Comparison of ENCODE assay signal across 23 cellular contexts in genomic region chr12:19884081-19884480, GRCh38.
DNase-seq lines count a peak whose midpoint lies in the region; ATAC-seq, FAIRE-seq and TF ChIP-seq lines count a peak whose summit lies in the region.
"Had no signal": no experiment of that assay in that cellular context is flagged by ENCODE, and none has a peak within 500 bp of the region (broad histone marks: within the 10 kb centered on the region; RNA-seq: fewer than 3 reads in every experiment).

No MANE protein-coding gene starts in this region.

- H3K27ac ChIP-seq in A549 (peak overlapping the region in 1 of 2 experiments; percentile 61; a peak in 4 of 6 replicates), SK-N-MC (peak overlapping the region; percentile 53; the same call in 1 of the 2 replicates), pancreas (no peak overlapping the region)
- H3K27ac ChIP-seq: cardiac muscle cell, parathyroid adenoma, testis had no signal

- peak overlapping the region; percentile 30 for H3K9ac ChIP-seq in SK-N-MC (ENCODE audit: insufficient read length)
- H3K9ac ChIP-seq: parathyroid adenoma had no signal

- CTCF ChIA-PET in A549 (lab: Yijun Ruan, JAX), result interaction anchor here (0.8 kb wide), 1 partner anchor 9 kb away, joined by 3 read pairs; no protein-coding TSS in a partner anchor

- H3K36me3 ChIP-seq in SK-N-MC (ENCODE audit: insufficient read depth, low read length) (no peaks in the 10 kb centered on the region), pancreas (no peaks in the 10 kb centered on the region)
- H3K36me3 ChIP-seq: cardiac muscle cell had no signal

- intact Hi-C loops in pancreas (cut with DNase I) (no loop called here), head of caudate nucleus (cut with DNase I) (no loop called here)

- H3K9me3 ChIP-seq in A549 (no peaks in the 10 kb centered on the region), SK-N-MC (ENCODE audit: low read depth, low read length) (no peaks in the 10 kb centered on the region), pancreas (no peaks in the 10 kb centered on the region)
- H3K9me3 ChIP-seq: testis had no signal

- peak; percentile 47 to 61; a peak in 4 of 6 replicates for ATAC-seq in A549
- ATAC-seq in pancreas, result no peak
- no peak for ATAC-seq in GM21825 (IDR thresholded peaks at IDR 0.05; ENCODE audit: unreplicated experiment)
- ATAC-seq: activated naive CD4-positive, alpha-beta T cell treated with anti-CD3 and anti-CD28 coated beads, Interleukin-2, amount 50 U/mL, for 72 hours had no signal

- peak in 1 of 2 experiments; percentile 51 for DNase-seq in A549 (ENCODE audit: low read depth in 1 of 2, low spot score in 1 of 2)
- no peak for DNase-seq in SK-N-MC (ENCODE audit: low read depth, low spot score)
- peak; percentile 30 for DNase-seq in fibroblast of villous mesenchyme (ENCODE audit: low read depth)
- DNase-seq in pancreas, result no peak
- DNase-seq in ureter (ENCODE audit: low spot score), result no peak
- DNase-seq in NCI-H1092 treated with DMSO at 0.1 percent for 48 hours (lab: John Stamatoyannopoulos, UW), result no peak
- no peak for DNase-seq in head of caudate nucleus
- DNase-seq: activated CD4-positive, alpha-beta T cell treated with anti-CD3 and anti-CD28 coated beads, Interleukin-2, amount 50 U/mL, for 48 hours; activated CD8-positive, alpha-beta memory T cell treated with anti-CD3 and anti-CD28 coated beads, Interleukin-2, amount 50 U/mL, for 4 hours; anterior cingulate cortex; dermis blood vessel endothelial cell; islet precursor cell; NCI-H1092; NCI-H2029 treated with DMSO at 0.1 percent for 48 hours; NCI-H526 treated with DMSO at 0.1 percent for 48 hours; SIG-M5; stimulated activated naive CD4-positive, alpha-beta T cell; T-helper 1 cell; testis had no signal

- no peak for TF ChIP-seq CTCF in A549 (IDR thresholded peaks at IDR 0.05)
- no peak for TF ChIP-seq CTCF in fibroblast of villous mesenchyme (IDR thresholded peaks at IDR 0.05; ENCODE audit: insufficient read depth, low read depth, low read length)
- TF ChIP-seq CTCF in pancreas (IDR thresholded peaks at IDR 0.05), result no peak

- POLR2A ChIA-PET in A549 (lab: Yijun Ruan, JAX), result no interaction called here

- H3K4me3 ChIP-seq in A549, result no peak overlapping the region
- H3K4me3 ChIP-seq in SK-N-MC, result peak overlapping the region; percentile 49
- H3K4me3 ChIP-seq in fibroblast of villous mesenchyme (ENCODE audit: low read depth, low read length), result no peak overlapping the region
- no peak overlapping the region for H3K4me3 ChIP-seq in pancreas
- H3K4me3 ChIP-seq: cardiac muscle cell, testis had no signal

- H3K27me3 ChIP-seq in pancreas, result no peaks in the 10 kb centered on the region
- H3K27me3 ChIP-seq: cardiac muscle cell, testis had no signal

- FAIRE-seq in A549 (lab: Jason Lieb, UNC), result no peak
- FAIRE-seq in pancreas (lab: Jason Lieb, UNC), result peak; percentile 85

- peak in 1 of 2 experiments; percentile 27; a peak in 1 of 5 replicates for TF ChIP-seq RAD21 in A549 (conservative IDR thresholded peaks at IDR 0.05 in 1 of 2, IDR thresholded peaks at IDR 0.05 in 1 of 2)

- H3K4me1 ChIP-seq in A549 (peaks cover 28% of the 10 kb centered on the region), pancreas (no peaks in the 10 kb centered on the region)
- H3K4me1 ChIP-seq: parathyroid adenoma, testis had no signal

- peak; percentile 64 to 72; a peak in 3 of 5 replicates for TF ChIP-seq EP300 in A549 (IDR thresholded peaks at IDR 0.05)

- 31% methylated on average over 3 of the region's 3 CpGs for WGBS in A549 (ENCODE audit: missing lambda C conversion rate)
- WGBS in pancreas, 2 donors, result 76 to 87% methylated on average over 3 of the region's 3 CpGs

- no peak for TF ChIP-seq POLR2A in A549 (IDR thresholded peaks at IDR 0.05; ENCODE audit: low read length)

- peak overlapping the region; percentile 43 for H3K4me2 ChIP-seq in A549

TF ChIP-seq in A549, 52 proteins besides CTCF, POLR2A, EP300 and RAD21:
- no peak for TF ChIP-seq NR3C1 (IDR thresholded peaks at IDR 0.05)
- TF ChIP-seq JUN (IDR thresholded peaks at IDR 0.05), result peak in 1 of 2 experiments; percentile 70; a peak in 3 of 5 replicates
- TF ChIP-seq KDM1A (IDR thresholded peaks at IDR 0.05; ENCODE audit: low read depth), result no peak
- TF ChIP-seq ZNF302 (CRISPR knock-in tag; IDR thresholded peaks at IDR 0.05), result no peak
- no peak for TF ChIP-seq FOSL2 (IDR thresholded peaks at IDR 0.05)
- TF ChIP-seq FOSL2 (CRISPR knock-in tag; IDR thresholded peaks at IDR 0.05), result no peak
- no peak for TF ChIP-seq KDM5A (IDR thresholded peaks at IDR 0.05)
- TF ChIP-seq MAFK (IDR thresholded peaks at IDR 0.05; ENCODE audit: partially characterized antibody), result peak; percentile 57
- no peak for TF ChIP-seq HMGXB4 (CRISPR knock-in tag; IDR thresholded peaks at IDR 0.05; ENCODE audit: borderline replicate concordance)
- no peak for TF ChIP-seq ELK1 (IDR thresholded peaks at IDR 0.05; ENCODE audit: low read depth, low read length)
- peak in 1 of 2 experiments; percentile 22; a peak in 1 of 4 replicates for TF ChIP-seq CEBPB (IDR thresholded peaks at IDR 0.05)
- no peak for TF ChIP-seq ZSCAN20 (CRISPR knock-in tag; IDR thresholded peaks at IDR 0.05)
- peak; percentile 18; the same call in 1 of the 3 replicates for TF ChIP-seq SMC3 (IDR thresholded peaks at IDR 0.05)
- TF ChIP-seq TP53 (CRISPR knock-in tag; IDR thresholded peaks at IDR 0.05), result no peak
- TF ChIP-seq BCL3 (IDR thresholded peaks at IDR 0.05), result 0 out of 3 replicates have a peak, but pooled peaks have one; percentile 39
- TF ChIP-seq, protein P1, sequence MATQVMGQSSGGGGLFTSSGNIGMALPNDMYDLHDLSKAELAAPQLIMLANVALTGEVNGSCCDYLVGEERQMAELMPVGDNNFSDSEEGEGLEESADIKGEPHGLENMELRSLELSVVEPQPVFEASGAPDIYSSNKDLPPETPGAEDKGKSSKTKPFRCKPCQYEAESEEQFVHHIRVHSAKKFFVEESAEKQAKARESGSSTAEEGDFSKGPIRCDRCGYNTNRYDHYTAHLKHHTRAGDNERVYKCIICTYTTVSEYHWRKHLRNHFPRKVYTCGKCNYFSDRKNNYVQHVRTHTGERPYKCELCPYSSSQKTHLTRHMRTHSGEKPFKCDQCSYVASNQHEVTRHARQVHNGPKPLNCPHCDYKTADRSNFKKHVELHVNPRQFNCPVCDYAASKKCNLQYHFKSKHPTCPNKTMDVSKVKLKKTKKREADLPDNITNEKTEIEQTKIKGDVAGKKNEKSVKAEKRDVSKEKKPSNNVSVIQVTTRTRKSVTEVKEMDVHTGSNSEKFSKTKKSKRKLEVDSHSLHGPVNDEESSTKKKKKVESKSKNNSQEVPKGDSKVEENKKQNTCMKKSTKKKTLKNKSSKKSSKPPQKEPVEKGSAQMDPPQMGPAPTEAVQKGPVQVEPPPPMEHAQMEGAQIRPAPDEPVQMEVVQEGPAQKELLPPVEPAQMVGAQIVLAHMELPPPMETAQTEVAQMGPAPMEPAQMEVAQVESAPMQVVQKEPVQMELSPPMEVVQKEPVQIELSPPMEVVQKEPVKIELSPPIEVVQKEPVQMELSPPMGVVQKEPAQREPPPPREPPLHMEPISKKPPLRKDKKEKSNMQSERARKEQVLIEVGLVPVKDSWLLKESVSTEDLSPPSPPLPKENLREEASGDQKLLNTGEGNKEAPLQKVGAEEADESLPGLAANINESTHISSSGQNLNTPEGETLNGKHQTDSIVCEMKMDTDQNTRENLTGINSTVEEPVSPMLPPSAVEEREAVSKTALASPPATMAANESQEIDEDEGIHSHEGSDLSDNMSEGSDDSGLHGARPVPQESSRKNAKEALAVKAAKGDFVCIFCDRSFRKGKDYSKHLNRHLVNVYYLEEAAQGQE (IDR thresholded peaks at IDR 0.05), result no peak
- no peak for TF ChIP-seq PHF8 (IDR thresholded peaks at IDR 0.05; ENCODE audit: borderline replicate concordance, low read depth)
- no peak for TF ChIP-seq HES2 (IDR thresholded peaks at IDR 0.05)
- peak; percentile 42; the same call in 1 of the 2 replicates for TF ChIP-seq JUNB (IDR thresholded peaks at IDR 0.05)
- TF ChIP-seq FOXS1 (CRISPR knock-in tag; IDR thresholded peaks at IDR 0.05), result no peak

Comparison
In these comparisons a context has a peak if more than half of its experiments do, and no peak if none do; other contexts are left out.
1. ATAC-seq: peak in A549 (2 of 2); none in pancreas (0 of 4) and GM21825 (single experiment).